29 cellular contexts compared by ENCODE assay signal in the genomic region with DNA sequence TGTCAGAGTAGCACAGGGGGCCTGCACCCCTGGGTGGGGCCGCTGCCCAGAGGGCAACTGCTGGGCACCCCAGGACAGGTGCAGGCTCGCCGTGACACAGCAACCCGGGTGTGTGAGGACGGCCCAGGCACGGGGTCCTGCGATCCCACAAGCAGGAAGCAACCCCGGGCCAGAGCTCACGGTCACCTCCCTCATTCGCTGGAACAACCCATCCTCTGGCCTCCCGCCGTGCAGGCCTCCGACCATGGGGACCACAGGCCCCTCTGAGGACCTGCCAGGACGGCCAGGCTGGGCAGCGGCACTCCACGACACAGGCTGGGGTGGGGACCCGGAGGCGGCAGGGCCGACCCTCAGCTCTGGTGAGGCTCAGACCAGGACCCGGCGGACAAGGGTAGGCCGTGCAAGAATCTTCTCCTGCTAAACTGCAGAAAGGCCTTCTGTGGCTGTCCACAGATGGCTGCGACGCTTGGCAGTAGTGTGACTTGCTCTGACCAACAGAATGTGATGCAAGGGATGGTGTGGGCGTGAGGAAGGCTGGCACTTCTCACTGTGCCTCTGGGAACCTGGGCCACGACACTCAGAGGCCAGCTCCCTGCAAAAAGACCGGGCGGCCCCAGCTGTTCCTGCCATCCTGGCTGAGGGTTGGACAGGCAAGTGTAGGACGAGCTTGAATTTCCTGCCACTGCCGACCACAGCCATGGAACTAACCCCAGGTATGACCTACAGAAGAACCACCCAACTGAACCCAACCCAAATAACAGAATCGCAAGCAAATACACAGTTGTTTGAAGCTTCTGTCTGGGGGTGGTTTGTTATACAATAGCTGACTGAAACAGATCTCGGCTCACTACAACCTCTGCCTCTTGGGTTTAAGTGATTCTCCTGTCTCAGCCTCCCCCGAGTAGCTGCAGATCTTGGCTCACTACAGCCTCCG. TPM values are rescaled to one million over a fixed set of nuclear protein-coding genes. Genes with fewer than 3 reads are reported as not detected.
DNase-seq lines count a peak whose midpoint lies in the region; ATAC-seq and TF ChIP-seq lines count a peak whose summit lies in the region.
"Had no signal": no experiment of that assay in that cellular context is flagged by ENCODE, and none has a peak within 500 bp of the region (broad histone marks: within the 10 kb centered on the region; RNA-seq: fewer than 3 reads in every experiment).

No MANE protein-coding gene starts in this region.

- H3K23ac ChIP-seq in neuronal stem cell (ENCODE audit: low read depth, low read length, poor library complexity): peak overlapping the region; percentile 68

- WGBS in esophagus muscularis mucosa: 95% methylated on average over 15 of the region's 34 CpGs
- no CpG with 5 or more reads among the region's 34 CpGs for WGBS in neuronal stem cell (ENCODE audit: extremely low coverage in 2 of 2, insufficient read length in 2 of 2, insufficient replicate concordance in 1 of 2), 2 donors

- H3K27ac ChIP-seq in esophagus muscularis mucosa (replicated peaks in 1 of 4) (peak overlapping the region; percentile 93 to 100 (median 97)), neuronal stem cell (replicated peaks; ENCODE audit: low read length) (no peak overlapping the region), coronary artery (peak overlapping the region in 1 of 2 donors; percentile 95)
- H3K27ac ChIP-seq in naive thymus-derived CD4-positive, alpha-beta T cell (ENCODE audit: low read depth, low read length): no peak overlapping the region
- H3K27ac ChIP-seq: BLaER1, epithelial cell of prostate had no signal

- DNase-seq in CD1c-positive myeloid dendritic cell (ENCODE audit: extremely low spot score) (peak; percentile 89), MV-4-11 (lab: John Stamatoyannopoulos, UW) (peak; percentile 67), esophagus muscularis mucosa (ENCODE audit: extremely low spot score) (no peak), neuronal stem cell (ENCODE audit: low spot score) (no peak), coronary artery (ENCODE audit: low spot score) (no peak), KBM-7 (no peak), islet precursor cell (no peak)
- no peak for DNase-seq in naive thymus-derived CD4-positive, alpha-beta T cell
- DNase-seq: activated CD4-positive, alpha-beta T cell treated with anti-CD3 and anti-CD28 coated beads for 4 hours; Caco-2; DMS79 treated with DMSO at 0.1 percent for 48 hours; foreskin fibroblast; hypothalamus; Karpas-422; NCI-H1048; NCI-H187; NCI-H2171 treated with DMSO at 0.1 percent for 48 hours; NCI-H524 treated with DMSO at 0.1 percent for 48 hours; small intestine; stimulated activated CD4-positive, alpha-beta T cell treated with anti-CD3 and anti-CD28 coated beads, Interleukin-2, amount 100 ng/mL, for 24 hours had no signal

- H3K9me3 Mint-ChIP-seq in naive thymus-derived CD4-positive, alpha-beta T cell: no peaks in the 10 kb centered on the region
- H3K9me3 Mint-ChIP-seq: activated naive CD4-positive, alpha-beta T cell treated with anti-CD3 and anti-CD28 coated beads, Interleukin-2, amount 50 U/mL, for 72 hours; T-helper 1 cell treated with Interleukin-12 subunit alpha and Interleukin-12 subunit beta and Interleukin-4 antibody, amounts not matched to agents 30 μg/mL and 1 μg/mL, for 36 hours had no signal

- peaks cover 28% of the 10 kb centered on the region for H3K79me1 ChIP-seq in neuronal stem cell (ENCODE audit: low read depth, low read length)

- peak overlapping the region; percentile 66 for H2BK5ac ChIP-seq in neuronal stem cell (ENCODE audit: low read length)

- in situ Hi-C loops in KBM-7 (cut with MboI; ENCODE audit: low pct_unique_long_range_greater_than_20kb, low sequenced_read_pairs): no loop called here

- H3K4me3 ChIP-seq in esophagus muscularis mucosa: no peak overlapping the region
- no peak overlapping the region for H3K4me3 ChIP-seq in neuronal stem cell (ENCODE audit: low read length in 2 of 2)
- no peak overlapping the region for H3K4me3 ChIP-seq in coronary artery
- H3K4me3 ChIP-seq in naive thymus-derived CD4-positive, alpha-beta T cell (ENCODE audit: low read length): no peak overlapping the region
- H3K4me3 ChIP-seq: BLaER1, GM12878, prostate gland, vagina had no signal

- H2AK5ac ChIP-seq in neuronal stem cell (ENCODE audit: low read depth, low read length): peak overlapping the region; percentile 89

- intact Hi-C loops in esophagus muscularis mucosa (cut with DNase I): no loop called here
- intact Hi-C loops in naive thymus-derived CD4-positive, alpha-beta T cell (cut with micrococcal nuclease): no loop called here

- H3K36me3 Mint-ChIP-seq in naive thymus-derived CD4-positive, alpha-beta T cell: peaks cover 0 to 7% (median 0%) of the 10 kb centered on the region in 5 donors
- H3K36me3 Mint-ChIP-seq: activated naive CD4-positive, alpha-beta T cell treated with anti-CD3 and anti-CD28 coated beads, Interleukin-2, amount 50 U/mL, for 72 hours had no signal

- H2BK15ac ChIP-seq in neuronal stem cell (ENCODE audit: low read length): peak overlapping the region; percentile 49

- no peaks in the 10 kb centered on the region for H3K27me3 Mint-ChIP-seq in naive thymus-derived CD4-positive, alpha-beta T cell

- H4K91ac ChIP-seq in neuronal stem cell (ENCODE audit: low read depth, low read length, poor library complexity): peak overlapping the region; percentile 72

- no peak overlapping the region for H2AFZ ChIP-seq in neuronal stem cell (ENCODE audit: low read length)

- no peak overlapping the region for H4K8ac ChIP-seq in neuronal stem cell (ENCODE audit: low read depth, low read length)

- no peak overlapping the region for H3K27ac Mint-ChIP-seq in naive thymus-derived CD4-positive, alpha-beta T cell
- H3K27ac Mint-ChIP-seq: T-helper 1 cell treated with Interleukin-12 subunit alpha and Interleukin-12 subunit beta and Interleukin-4 antibody, amounts not matched to agents 30 μg/mL and 1 μg/mL, for 36 hours had no signal

- H3K27me3 ChIP-seq in esophagus muscularis mucosa (no peaks in the 10 kb centered on the region), neuronal stem cell (ENCODE audit: control insufficient read depth in 3 of 3, insufficient read depth in 3 of 3, low read depth in 1 of 3, low read length in 3 of 3) (no peaks in the 10 kb centered on the region)
- H3K27me3 ChIP-seq in naive thymus-derived CD4-positive, alpha-beta T cell (ENCODE audit: control insufficient read depth in 2 of 2, insufficient read depth in 2 of 2, low read length in 2 of 2): no peaks in the 10 kb centered on the region
- H3K27me3 ChIP-seq: vagina had no signal

- peaks cover 9 to 30% (median 27%) of the 10 kb centered on the region in 7 donors for H3K4me1 Mint-ChIP-seq in naive thymus-derived CD4-positive, alpha-beta T cell

- H3K14ac ChIP-seq in neuronal stem cell (ENCODE audit: low read length): no peak overlapping the region

- H3K9ac ChIP-seq in neuronal stem cell (ENCODE audit: low read depth, low read length, poor library complexity): peak overlapping the region; percentile 77
- H3K9ac ChIP-seq: BLaER1 had no signal

- TF ChIP-seq EP300 in esophagus muscularis mucosa (IDR thresholded peaks at IDR 0.05): no peak

- H3K4me3 Mint-ChIP-seq in naive thymus-derived CD4-positive, alpha-beta T cell: no peak overlapping the region
- H3K4me3 Mint-ChIP-seq: T-helper 1 cell treated with Interleukin-12 subunit alpha and Interleukin-12 subunit beta and Interleukin-4 antibody, amounts not matched to agents 30 μg/mL and 1 μg/mL, for 36 hours had no signal

- H3K4me1 ChIP-seq in esophagus muscularis mucosa (peaks cover 41 to 84% (median 78%) of the 10 kb centered on the region in 4 donors), neuronal stem cell (ENCODE audit: control insufficient read depth in 2 of 2, insufficient read depth in 1 of 2, low read depth in 1 of 2, low read length in 2 of 2) (peaks cover 36 to 39% of the 10 kb centered on the region in 2 donors)
- peaks cover 9 to 12% of the 10 kb centered on the region in 2 donors for H3K4me1 ChIP-seq in naive thymus-derived CD4-positive, alpha-beta T cell (ENCODE audit: control insufficient read depth in 2 of 2, insufficient read depth in 2 of 2, low read length in 2 of 2)
- H3K4me1 ChIP-seq: prostate gland had no signal

- no peak for ATAC-seq in naive thymus-derived CD4-positive, alpha-beta T cell
- ATAC-seq: activated naive CD4-positive, alpha-beta T cell treated with anti-CD3 and anti-CD28 coated beads, Interleukin-2, amount 50 U/mL, for 72 hours; GM12878 had no signal

- peak overlapping the region; percentile 8 for H2BK120ac ChIP-seq in neuronal stem cell (ENCODE audit: low read depth, low read length)

- no peaks in the 10 kb centered on the region for H3K9me3 ChIP-seq in esophagus muscularis mucosa
- no peaks in the 10 kb centered on the region for H3K9me3 ChIP-seq in neuronal stem cell (replicated peaks in 1 of 2; ENCODE audit: control insufficient read depth in 2 of 2, insufficient read depth in 1 of 2, low read depth in 1 of 2, low read length in 2 of 2)
- H3K9me3 ChIP-seq in naive thymus-derived CD4-positive, alpha-beta T cell (ENCODE audit: control insufficient read depth in 2 of 3, low read length in 3 of 3): no peaks in the 10 kb centered on the region
- H3K9me3 ChIP-seq: BLaER1, Caco-2, prostate gland, vagina had no signal

- no peak overlapping the region for H3K4me2 ChIP-seq in neuronal stem cell (ENCODE audit: insufficient read depth, low read length, poor library complexity, severe bottlenecking)
- H3K4me2 ChIP-seq: BLaER1 had no signal

- TF ChIP-seq CTCF in esophagus muscularis mucosa (IDR thresholded peaks at IDR 0.05): no peak
- TF ChIP-seq CTCF in coronary artery (IDR thresholded peaks at IDR 0.05): no peak

- H3K36me3 ChIP-seq in esophagus muscularis mucosa (peaks cover 0 to 3% (median 0%) of the 10 kb centered on the region in 4 donors), neuronal stem cell (replicated peaks in 1 of 2; ENCODE audit: control insufficient read depth in 2 of 2, insufficient read depth in 2 of 2, low read length in 2 of 2) (no peaks in the 10 kb centered on the region)
- H3K36me3 ChIP-seq in naive thymus-derived CD4-positive, alpha-beta T cell (ENCODE audit: control insufficient read depth in 2 of 3, insufficient read depth in 3 of 3, low read length in 3 of 3): no peaks in the 10 kb centered on the region
- H3K36me3 ChIP-seq: prostate gland, vagina had no signal

- peak overlapping the region; percentile 38 for H3K18ac ChIP-seq in neuronal stem cell (ENCODE audit: low read length)

- no peak for TF ChIP-seq POLR2A in esophagus muscularis mucosa (IDR thresholded peaks at IDR 0.05; ENCODE audit: low read depth)

- POLR2A ChIA-PET in naive thymus-derived CD4-positive, alpha-beta T cell (lab: Charles Lee): no interaction called here

- CTCF ChIA-PET in naive thymus-derived CD4-positive, alpha-beta T cell (lab: Charles Lee): no interaction called here

- H2BK12ac ChIP-seq in neuronal stem cell (ENCODE audit: low read length): no peak overlapping the region

- H3K4ac ChIP-seq in neuronal stem cell (ENCODE audit: low read length): no peak overlapping the region

RNA-seq across cellular contexts. Expression of a gene that starts 26.5 kb away (rescaled TPM):
- total RNA-seq in esophagus muscularis mucosa: 100 to 1,000 TPM in 2 of 4 donors, 10 to 100 TPM in 2; 73.2 to 180 (median 99.9) TPM
- 25.4 TPM for polyA plus RNA-seq in neuronal stem cell (2013, experiment 1 of 2)
- 24.7 TPM for polyA plus RNA-seq in neuronal stem cell (2013, experiment 2 of 2)
- total RNA-seq in naive thymus-derived CD4-positive, alpha-beta T cell: 10 to 100 TPM; 21.5 to 32.4 (median 30.7) TPM
- polyA plus RNA-seq in naive thymus-derived CD4-positive, alpha-beta T cell: 10 to 100 TPM in 1 of 2 donors, 1 to 10 TPM in 1; 6.8 to 17.8 TPM

RNA-seq across cellular contexts. Expression of a gene that starts 34.4 kb away (rescaled TPM):
- 1 to 10 TPM in 1 of 4 donors, under 1 TPM in 2, not detected in 1; 0.06 to 4.2 (median 0.17) TPM for total RNA-seq in esophagus muscularis mucosa
- polyA plus RNA-seq in neuronal stem cell (2013, experiment 1 of 2): 23.4 TPM
- 21.0 TPM for polyA plus RNA-seq in neuronal stem cell (2013, experiment 2 of 2)
- 10 to 100 TPM in 4 of 5 experiments, 1 to 10 TPM in 1; 1.2 to 20.1 (median 16.8) TPM for total RNA-seq in naive thymus-derived CD4-positive, alpha-beta T cell
- polyA plus RNA-seq in naive thymus-derived CD4-positive, alpha-beta T cell: 10 to 100 TPM; 14.0 to 16.1 TPM
- total RNA-seq: H4, HT1080 had no signal

RNA-seq across cellular contexts. Expression of a gene that starts 47.2 kb away (rescaled TPM):
- 10 to 100 TPM; 28.7 to 45.0 (median 34.2) TPM for total RNA-seq in esophagus muscularis mucosa
- 23.9 TPM for polyA plus RNA-seq in neuronal stem cell (2013, experiment 1 of 2)
- 25.3 TPM for polyA plus RNA-seq in neuronal stem cell (2013, experiment 2 of 2)
- total RNA-seq in naive thymus-derived CD4-positive, alpha-beta T cell: 10 to 100 TPM; 35.4 to 46.7 (median 37.1) TPM
- polyA plus RNA-seq in naive thymus-derived CD4-positive, alpha-beta T cell: 10 to 100 TPM in 1 of 2 donors, 1 to 10 TPM in 1; 9.5 to 22.2 TPM

Comparison
In these comparisons a context has a peak if more than half of its experiments do, and no peak if none do; other contexts are left out.
1. DNase-seq: peak in CD1c-positive myeloid dendritic cell (single experiment) and MV-4-11 (single experiment); none in esophagus muscularis mucosa (single experiment), neuronal stem cell (single experiment), coronary artery (single experiment), KBM-7 (single experiment), islet precursor cell (single experiment) and naive thymus-derived CD4-positive, alpha-beta T cell (0 of 9).
2. H3K27ac ChIP-seq: peak in esophagus muscularis mucosa (4 of 4); none in neuronal stem cell (single experiment) and naive thymus-derived CD4-positive, alpha-beta T cell (single experiment).